11 cellular contexts compared by ENCODE assay signal in the genomic region with DNA sequence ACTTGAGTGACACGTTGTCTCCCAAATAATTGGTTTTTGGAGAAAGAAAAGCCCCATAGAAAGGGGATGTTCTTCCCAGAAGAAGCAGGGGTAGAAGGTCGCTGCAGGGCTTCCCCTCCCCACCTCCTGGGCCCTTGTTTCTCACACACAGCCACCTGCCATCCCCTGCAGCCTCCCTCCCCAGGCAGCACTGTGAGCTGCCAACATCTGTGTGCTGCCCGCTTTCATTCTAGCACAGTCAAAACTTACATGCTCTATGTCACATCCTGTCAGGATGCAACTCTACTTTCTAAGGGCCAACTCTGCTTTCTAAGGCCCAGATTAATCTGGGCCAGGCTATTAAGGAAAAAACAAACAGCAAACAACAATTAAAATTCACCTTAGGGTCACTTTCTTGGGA.
A peak's percentile ranks its signal among the peaks of the same experiment; 100 is the strongest.
DNase-seq lines count a peak whose midpoint lies in the region; ATAC-seq and TF ChIP-seq lines count a peak whose summit lies in the region.
"Had no signal": no experiment of that assay in that cellular context is flagged by ENCODE, and none has a peak within 500 bp of the region (broad histone marks: within the 10 kb centered on the region; RNA-seq: fewer than 3 reads in every experiment).

No MANE protein-coding gene starts in this region.

- TF ChIP-seq POLR2A in tibial nerve (IDR thresholded peaks at IDR 0.05), result no peak

- H3K27ac ChIP-seq in ectodermal cell (ENCODE audit: insufficient read depth, low read depth, low read length, poor library complexity, severe bottlenecking) (peak overlapping the region; percentile 74), tibial nerve (no peak overlapping the region)

- H3K9me3 ChIP-seq in ectodermal cell (ENCODE audit: control insufficient read depth, low read length), result no peaks in the 10 kb centered on the region
- no peaks in the 10 kb centered on the region for H3K9me3 ChIP-seq in tibial nerve

- DNase-seq in tibial nerve (ENCODE audit: low spot score in 2 of 2), result no peak
- DNase-seq in NCI-H2227 treated with DMSO at 0.1 percent for 48 hours (lab: John Stamatoyannopoulos, UW), result no peak
- no peak for DNase-seq in occipital lobe (lab: John Stamatoyannopoulos, UW)
- DNase-seq in activated T-cell treated with anti-CD3 and anti-CD28 coated beads, Interleukin-2, amount 50 U/mL, for 1 hour, result no peak
- DNase-seq: activated naive CD8-positive, alpha-beta T cell treated with anti-CD3 and anti-CD28 coated beads for 36 hours; DMS79 treated with DMSO at 0.1 percent for 48 hours; NCI-H510A treated with DMSO at 0.1 percent for 48 hours had no signal

- no peak overlapping the region for H3K4me3 ChIP-seq in ectodermal cell (ENCODE audit: insufficient read depth, low read depth, low read length)
- no peak overlapping the region for H3K4me3 ChIP-seq in tibial nerve

- ATAC-seq in GM18868 (IDR thresholded peaks at IDR 0.05; ENCODE audit: unreplicated experiment) (peak; percentile 94), GM21825 (IDR thresholded peaks at IDR 0.05; ENCODE audit: unreplicated experiment) (peak; percentile 94), HG03442 (IDR thresholded peaks at IDR 0.05; ENCODE audit: unreplicated experiment) (peak; percentile 95)

- H3K27me3 ChIP-seq in ectodermal cell (ENCODE audit: control insufficient read depth, insufficient read depth, low read length, poor library complexity, severe bottlenecking) (no peaks in the 10 kb centered on the region), tibial nerve (no peaks in the 10 kb centered on the region)

- peaks cover 22% of the 10 kb centered on the region for H3K4me1 ChIP-seq in ectodermal cell (ENCODE audit: control insufficient read depth, insufficient read depth, low read length)
- peaks cover 0 to 4% (median 0%) of the 10 kb centered on the region in 4 donors for H3K4me1 ChIP-seq in tibial nerve

- TF ChIP-seq CTCF in tibial nerve (IDR thresholded peaks at IDR 0.05), result no peak

- TF ChIP-seq EP300 in tibial nerve (IDR thresholded peaks at IDR 0.05), result no peak

- 17 to 23% methylated on average over 3 of the region's 3 CpGs for WGBS in ectodermal cell, 2 experiments
- WGBS in tibial nerve, 2 donors, result 47 to 55% methylated on average over 3 of the region's 3 CpGs

- H3K36me3 ChIP-seq in ectodermal cell (ENCODE audit: control insufficient read depth, insufficient read depth, low read length), result no peaks in the 10 kb centered on the region
- no peaks in the 10 kb centered on the region for H3K36me3 ChIP-seq in tibial nerve
